In genomic region chr14:55448146-55448614, GRCh38 we compare ENCODE assay signal across 10 cellular contexts. TPM values are rescaled to one million over a fixed set of nuclear protein-coding genes. Genes with fewer than 3 reads are reported as not detected.
DNase-seq lines count a peak whose midpoint lies in the region; ATAC-seq lines count a peak whose summit lies in the region.
"Had no signal": no experiment of that assay in that cellular context is flagged by ENCODE, and none has a peak within 500 bp of the region (broad histone marks: within the 10 kb centered on the region; RNA-seq: fewer than 3 reads in every experiment).

No MANE protein-coding gene starts in this region.

- 12 to 17% methylated on average over 3 of the region's 3 CpGs for WGBS in aorta, 2 donors

- no peaks in the 10 kb centered on the region for H3K27me3 Mint-ChIP-seq in stimulated activated naive CD8-positive, alpha-beta T cell treated with anti-CD3 and anti-CD28 coated beads, Interleukin-15, amount 100 ng/mL, for 72 hours

- H3K27ac Mint-ChIP-seq in stimulated activated naive CD8-positive, alpha-beta T cell treated with anti-CD3 and anti-CD28 coated beads, Interleukin-15, amount 100 ng/mL, for 72 hours, result no peak overlapping the region

- peaks cover 5% of the 10 kb centered on the region for H3K4me1 Mint-ChIP-seq in stimulated activated naive CD8-positive, alpha-beta T cell treated with anti-CD3 and anti-CD28 coated beads, Interleukin-15, amount 100 ng/mL, for 72 hours

- peaks cover 0 to 3% of the 10 kb centered on the region in 2 donors for H3K4me1 ChIP-seq in aorta (ENCODE audit: control insufficient read depth in 1 of 2, insufficient read depth in 2 of 2, low read length in 2 of 2)

- H3K27ac ChIP-seq in SK-N-MC (peak overlapping the region; percentile 16; the same call in 1 of the 2 replicates), aorta (ENCODE audit: low read depth in 1 of 2, low read length in 2 of 2) (no peak overlapping the region)
- H3K27ac ChIP-seq: neutrophil had no signal

- peak; percentile 52 for DNase-seq in stimulated activated naive CD8-positive, alpha-beta T cell treated with anti-CD3 and anti-CD28 coated beads, Interleukin-15, Interleukin-2, amounts not matched to agents 100 U/mL and 50 U/mL, for 24 hours
- no peak for DNase-seq in stimulated activated naive CD8-positive, alpha-beta T cell treated with anti-CD3 and anti-CD28 coated beads, Interleukin-15, amount 100 ng/mL, for 72 hours
- DNase-seq in SK-N-MC (ENCODE audit: low read depth, low spot score), result no peak
- DNase-seq in foreskin melanocyte, result peak; percentile 63
- DNase-seq in aorta, result peak; percentile 71 to 89
- no peak for DNase-seq in NAMALWA (ENCODE audit: low spot score)
- DNase-seq: RPMI8226 had no signal

- intact Hi-C loops in aorta (cut with DNase I), result loop anchor here (2.0 to 10.0 kb wide), 4 partner anchors 133 to 1024 kb away; partner anchors contain the start of gene KTN1 (in 2 of the 2)

- H3K9me3 ChIP-seq in SK-N-MC (ENCODE audit: low read depth, low read length) (no peaks in the 10 kb centered on the region), aorta (ENCODE audit: control insufficient read depth, low read length) (no peaks in the 10 kb centered on the region)
- H3K9me3 ChIP-seq: neutrophil had no signal

- no peak overlapping the region for H3K4me3 Mint-ChIP-seq in stimulated activated naive CD8-positive, alpha-beta T cell treated with anti-CD3 and anti-CD28 coated beads, Interleukin-15, amount 100 ng/mL, for 72 hours

- H3K4me3 ChIP-seq in SK-N-MC (no peak overlapping the region), aorta (ENCODE audit: low read length in 2 of 2) (no peak overlapping the region)

- H3K9me3 Mint-ChIP-seq in stimulated activated naive CD8-positive, alpha-beta T cell treated with anti-CD3 and anti-CD28 coated beads, Interleukin-15, amount 100 ng/mL, for 72 hours, result no peaks in the 10 kb centered on the region

- H3K27me3 ChIP-seq in aorta (ENCODE audit: control insufficient read depth in 1 of 2, insufficient read depth in 2 of 2, low read length in 1 of 2), result no peaks in the 10 kb centered on the region
- H3K27me3 ChIP-seq: neutrophil had no signal

- H3K9ac ChIP-seq in SK-N-MC (ENCODE audit: insufficient read length), result no peak overlapping the region

- peak; percentile 90 for ATAC-seq in stimulated activated naive CD8-positive, alpha-beta T cell treated with anti-CD3 and anti-CD28 coated beads, Interleukin-15, Interleukin-2, amounts not matched to agents 100 U/mL and 50 U/mL, for 24 hours
- ATAC-seq in stimulated activated naive CD8-positive, alpha-beta T cell treated with anti-CD3 and anti-CD28 coated beads, Interleukin-15, amount 100 ng/mL, for 72 hours, result no peak
- peak; percentile 70 for ATAC-seq in aorta (ENCODE audit: low FRiP score)
- no peak for ATAC-seq in GM21515 (IDR thresholded peaks at IDR 0.05; ENCODE audit: unreplicated experiment)
- no peak for ATAC-seq in activated CD4-positive, CD25-positive, alpha-beta regulatory T cell treated with anti-CD3 and anti-CD28 coated beads, Interleukin-2, amount 50 U/mL, for 24 hours

- H3K36me3 ChIP-seq in SK-N-MC (ENCODE audit: insufficient read depth, low read length), result no peaks in the 10 kb centered on the region
- H3K36me3 ChIP-seq in aorta (ENCODE audit: control insufficient read depth in 1 of 2, insufficient read depth in 2 of 2, low read length in 1 of 2), result no peaks in the 10 kb centered on the region
- H3K36me3 ChIP-seq: neutrophil had no signal

RNA-seq across cellular contexts. Expression of gene TBPL2, which starts 7.8 kb away (rescaled TPM):
- total RNA-seq in aorta, result not detected
- not detected for polyA plus RNA-seq in aorta

RNA-seq across cellular contexts. Expression of gene ATG14, which starts 36.5 kb away (rescaled TPM):
- total RNA-seq in aorta, result 10 to 100 TPM; 18.7 to 19.4 TPM
- polyA plus RNA-seq in aorta, result 10 to 100 TPM in 1 of 2 donors, 1 to 10 TPM in 1; 6.0 to 11.5 TPM

Comparison
In these comparisons a context has a peak if more than half of its experiments do, and no peak if none do; other contexts are left out.
1. ATAC-seq: peak in stimulated activated naive CD8-positive, alpha-beta T cell treated with anti-CD3 and anti-CD28 coated beads, Interleukin-15, Interleukin-2, amounts not matched to agents 100 U/mL and 50 U/mL, for 24 hours (single experiment) and aorta (single experiment); none in stimulated activated naive CD8-positive, alpha-beta T cell treated with anti-CD3 and anti-CD28 coated beads, Interleukin-15, amount 100 ng/mL, for 72 hours (single experiment), GM21515 (single experiment) and activated CD4-positive, CD25-positive, alpha-beta regulatory T cell treated with anti-CD3 and anti-CD28 coated beads, Interleukin-2, amount 50 U/mL, for 24 hours (0 of 2).
2. DNase-seq: peak in stimulated activated naive CD8-positive, alpha-beta T cell treated with anti-CD3 and anti-CD28 coated beads, Interleukin-15, Interleukin-2, amounts not matched to agents 100 U/mL and 50 U/mL, for 24 hours (single experiment), foreskin melanocyte (single experiment) and aorta (2 of 2); none in stimulated activated naive CD8-positive, alpha-beta T cell treated with anti-CD3 and anti-CD28 coated beads, Interleukin-15, amount 100 ng/mL, for 72 hours (0 of 2), SK-N-MC (single experiment) and NAMALWA (single experiment).